14 cellular contexts compared by ENCODE assay signal in the genomic region with DNA sequence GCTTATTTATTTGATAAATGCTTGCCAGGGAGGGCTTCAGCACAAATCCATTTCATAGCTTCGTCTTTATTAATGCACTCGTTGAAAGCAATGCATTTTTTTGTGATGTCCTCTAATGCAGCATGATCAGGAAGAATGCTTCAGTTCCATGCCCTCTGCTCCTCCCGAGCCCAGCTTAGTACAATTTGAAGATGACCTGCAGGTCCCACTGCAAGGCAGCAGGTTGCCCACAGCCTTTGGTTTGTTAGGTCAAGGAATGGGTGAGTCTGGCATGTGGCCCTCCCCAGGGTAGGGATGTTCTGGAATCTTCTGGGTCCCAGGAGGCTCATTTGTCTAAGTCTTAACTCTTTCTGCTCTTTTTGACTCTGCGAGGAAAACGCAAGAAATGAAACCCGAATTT. TPM values are rescaled to one million over a fixed set of nuclear protein-coding genes. Genes with fewer than 3 reads are reported as not detected.
A peak's percentile ranks its signal among the peaks of the same experiment; 100 is the strongest.
DNase-seq lines count a peak whose midpoint lies in the region; ATAC-seq and TF ChIP-seq lines count a peak whose summit lies in the region.
"Had no signal": no experiment of that assay in that cellular context is flagged by ENCODE, and none has a peak within 500 bp of the region (broad histone marks: within the 10 kb centered on the region; RNA-seq: fewer than 3 reads in every experiment).

No MANE protein-coding gene starts in this region.

- H3K4me3 ChIP-seq in right atrium auricular region: no peak overlapping the region
- no peak overlapping the region for H3K4me3 ChIP-seq in heart left ventricle
- H3K4me3 ChIP-seq in mesenchymal stem cell (ENCODE audit: insufficient read depth in 1 of 2, low read depth in 1 of 2, low read length in 2 of 2): no peak overlapping the region
- no peak overlapping the region for H3K4me3 ChIP-seq in colonic mucosa
- H3K4me3 ChIP-seq: A549 had no signal

- no peak overlapping the region for H2AFZ ChIP-seq in mesenchymal stem cell (ENCODE audit: low read depth, low read length)

- H3K9me3 ChIP-seq in right atrium auricular region: no peaks in the 10 kb centered on the region
- no peaks in the 10 kb centered on the region for H3K9me3 ChIP-seq in heart left ventricle
- no peaks in the 10 kb centered on the region for H3K9me3 ChIP-seq in mesenchymal stem cell (ENCODE audit: control insufficient read depth, low read length)
- no peaks in the 10 kb centered on the region for H3K9me3 ChIP-seq in colonic mucosa
- H3K9me3 ChIP-seq: A549, Caco-2 had no signal

- H3K36me3 ChIP-seq in right atrium auricular region: no peaks in the 10 kb centered on the region
- H3K36me3 ChIP-seq in heart left ventricle: no peaks in the 10 kb centered on the region
- no peaks in the 10 kb centered on the region for H3K36me3 ChIP-seq in mesenchymal stem cell (ENCODE audit: control insufficient read depth in 1 of 2, insufficient read depth in 2 of 2, low read depth in 1 of 2, low read length in 2 of 2)
- H3K36me3 ChIP-seq in colonic mucosa: no peaks in the 10 kb centered on the region

- H2BK5ac ChIP-seq in mesenchymal stem cell (ENCODE audit: low read depth, low read length, poor library complexity, severe bottlenecking): no peak overlapping the region

- H4K91ac ChIP-seq in mesenchymal stem cell (ENCODE audit: low read length): no peak overlapping the region

- intact Hi-C loops in heart left ventricle (cut with DNase I): no loop called here
- intact Hi-C loops in colonic mucosa (cut with DNase I): no loop called here

- H3K9ac ChIP-seq in mesenchymal stem cell (ENCODE audit: low read length) (no peak overlapping the region), colonic mucosa (ENCODE audit: low read depth in 2 of 2, low read length in 2 of 2) (no peak overlapping the region)

- 86 to 88% (median 87%) methylated on average over 6 of the region's 6 CpGs for WGBS in heart left ventricle, 4 donors
- WGBS in mesenchymal stem cell: 98% methylated on average over 6 of the region's 6 CpGs

- no peak overlapping the region for H2BK12ac ChIP-seq in mesenchymal stem cell (ENCODE audit: low read length in 2 of 2)

- H3K79me1 ChIP-seq in mesenchymal stem cell (replicated peaks; ENCODE audit: low read length, poor library complexity, severe bottlenecking): no peaks in the 10 kb centered on the region

- no peak overlapping the region for H3K23ac ChIP-seq in mesenchymal stem cell (ENCODE audit: low read length in 2 of 2)

- no peak overlapping the region for H2BK15ac ChIP-seq in mesenchymal stem cell (ENCODE audit: low read depth, poor library complexity, severe bottlenecking)

- no peak overlapping the region for H3K14ac ChIP-seq in mesenchymal stem cell (ENCODE audit: low read length in 2 of 2)

- H3K27ac ChIP-seq in right atrium auricular region: no peak overlapping the region
- no peak overlapping the region for H3K27ac ChIP-seq in heart left ventricle
- no peak overlapping the region for H3K27ac ChIP-seq in mesenchymal stem cell (ENCODE audit: low read length, poor library complexity, severe bottlenecking)
- H3K27ac ChIP-seq in colonic mucosa: no peak overlapping the region
- H3K27ac ChIP-seq: 22Rv1, A549, C4-2B had no signal

- no peak overlapping the region for H2AK5ac ChIP-seq in mesenchymal stem cell (ENCODE audit: low read length, severe bottlenecking)

- H3K27me3 ChIP-seq in right atrium auricular region (no peaks in the 10 kb centered on the region), heart left ventricle (peaks cover 0 to 3% (median 0%) of the 10 kb centered on the region in 9 donors), mesenchymal stem cell (ENCODE audit: control insufficient read depth in 1 of 2, insufficient read depth in 1 of 2, low read length in 2 of 2) (peaks cover 0 to 18% of the 10 kb centered on the region in 2 experiments), colonic mucosa (no peaks in the 10 kb centered on the region)

- H3K4ac ChIP-seq in mesenchymal stem cell (ENCODE audit: low read depth in 1 of 2, low read length in 2 of 2): no peak overlapping the region

- DNase-seq in right atrium auricular region (ENCODE audit: low spot score) (peak; percentile 21), heart left ventricle (no peak), mesenchymal stem cell (no peak), colonic mucosa (no peak)
- DNase-seq: AML-193; Caco-2; CD4-positive, alpha-beta T cell; H9 had no signal

- no peak overlapping the region for H3K4me2 ChIP-seq in mesenchymal stem cell (ENCODE audit: low read length, poor library complexity, severe bottlenecking)
- H3K4me2 ChIP-seq: A549 had no signal

- no peak for TF ChIP-seq CTCF in right atrium auricular region (IDR thresholded peaks at IDR 0.05)
- no peak for TF ChIP-seq CTCF in heart left ventricle (IDR thresholded peaks at IDR 0.05)
- TF ChIP-seq CTCF in subcutaneous adipose tissue (IDR thresholded peaks at IDR 0.05; ENCODE audit: low read depth): peak; percentile 80
- no peak for TF ChIP-seq CTCF in colonic mucosa (IDR thresholded peaks at IDR 0.05)

- TF ChIP-seq POLR2A in heart left ventricle (IDR thresholded peaks at IDR 0.05): no peak

- no peak overlapping the region for H3K18ac ChIP-seq in mesenchymal stem cell (ENCODE audit: low read depth in 1 of 2, low read length in 2 of 2)

- no peak overlapping the region for H4K8ac ChIP-seq in mesenchymal stem cell (ENCODE audit: low read length)

- ATAC-seq in heart left ventricle (no peak), GM18517 (IDR thresholded peaks at IDR 0.05; ENCODE audit: unreplicated experiment) (no peak)
- no peak for ATAC-seq in activated CD4-positive, CD25-positive, alpha-beta regulatory T cell treated with anti-CD3 and anti-CD28 coated beads, Interleukin-2, amount 50 U/mL, for 24 hours
- ATAC-seq: A549 had no signal

- H2BK120ac ChIP-seq in mesenchymal stem cell (ENCODE audit: low read depth, low read length): peak overlapping the region; percentile 34

- H3K4me1 ChIP-seq in right atrium auricular region (no peaks in the 10 kb centered on the region), heart left ventricle (no peaks in the 10 kb centered on the region), mesenchymal stem cell (ENCODE audit: control insufficient read depth, insufficient read depth, low read depth, low read length) (no peaks in the 10 kb centered on the region), colonic mucosa (no peaks in the 10 kb centered on the region)
- H3K4me1 ChIP-seq: A549 had no signal

RNA-seq across cellular contexts. Expression of a gene that starts 49.4 kb away (rescaled TPM):
- total RNA-seq in right atrium auricular region (not detected), heart left ventricle (not detected), subcutaneous adipose tissue (not detected), colonic mucosa (not detected)
- polyA plus RNA-seq in heart left ventricle: not detected
- 0.04 TPM for polyA plus RNA-seq in mesenchymal stem cell (2013, experiment 1 of 2)
- 0.21 TPM for polyA plus RNA-seq in mesenchymal stem cell (2013, experiment 2 of 2)
- total RNA-seq: Caco-2; CD4-positive, alpha-beta T cell; H9 had no signal
